In genomic region chr13:29507356-29507755, GRCh38 we compare ENCODE assay signal across 14 cellular contexts.
DNase-seq lines count a peak whose midpoint lies in the region; ATAC-seq, FAIRE-seq and TF ChIP-seq lines count a peak whose summit lies in the region.
"Had no signal": no experiment of that assay in that cellular context is flagged by ENCODE, and none has a peak within 500 bp of the region (broad histone marks: within the 10 kb centered on the region; RNA-seq: fewer than 3 reads in every experiment).

No MANE protein-coding gene starts in this region.

- ATAC-seq in DND-41 (ENCODE audit: insufficient read depth, low read depth) = peak; percentile 12; the same call in 1 of the 3 replicates

- DNase-seq in DND-41 (peak; percentile 26), NCI-H1694 (lab: John Stamatoyannopoulos, UW) (peak; percentile 26), SHP77 treated with DMSO at 0.1 percent for 48 hours (lab: John Stamatoyannopoulos, UW) (peak; percentile 53), occipital lobe (lab: John Stamatoyannopoulos, UW) (peak; percentile 34), NOMO-1 treated with dmso at 0.1 percent for 144 hours (lab: John Stamatoyannopoulos, UW; ENCODE audit: unreplicated experiment) (no peak), mesendoderm (no peak), immature natural killer cell (no peak), GM12892 (ENCODE audit: insufficient read length) (no peak)

- no peak overlapping the region for H3K27ac Mint-ChIP-seq in immature natural killer cell
- H3K27ac Mint-ChIP-seq: activated CD4-positive, alpha-beta T cell treated with anti-CD3 and anti-CD28 coated beads for 36 hours; activated T-helper 2 cell treated with anti-CD3 and anti-CD28 coated beads, Interferon-gamma antibody, Interleukin-2, Interleukin-4, amounts not matched to agents 10 μg/mL and 5 μg/mL and 100 μg/mL, durations not matched to agents 14 hours and 24 hours and 36 hours; CD4-positive, CD25-positive, alpha-beta regulatory T cell had no signal

- H3K9ac ChIP-seq in DND-41 (ENCODE audit: low read depth, low read length) (no peak overlapping the region), mesendoderm (ENCODE audit: low read length) (no peak overlapping the region)

- no peak overlapping the region for H2BK120ac ChIP-seq in mesendoderm (ENCODE audit: low read depth, low read length)

- H3K4me1 ChIP-seq in DND-41 (ENCODE audit: insufficient read depth, low read length) = no peaks in the 10 kb centered on the region
- H3K4me1 ChIP-seq in mesendoderm (ENCODE audit: control insufficient read depth, low read depth, low read length) = no peaks in the 10 kb centered on the region
- H3K4me1 ChIP-seq: left lung had no signal

- no peak overlapping the region for H4K8ac ChIP-seq in mesendoderm (ENCODE audit: low read depth, low read length)

- no peaks in the 10 kb centered on the region for H3K79me1 ChIP-seq in mesendoderm (ENCODE audit: low read length)

- no peak for TF ChIP-seq POLR2A in GM12892 (IDR thresholded peaks at IDR 0.05; ENCODE audit: low read depth, low read length)

- H3K56ac ChIP-seq in mesendoderm (ENCODE audit: low read length) = no peak overlapping the region

- no peak overlapping the region for H3K4me2 ChIP-seq in DND-41 (ENCODE audit: insufficient read depth, low read length)
- no peak overlapping the region for H3K4me2 ChIP-seq in mesendoderm (ENCODE audit: low read length)

- no peak overlapping the region for H2BK15ac ChIP-seq in mesendoderm (replicated peaks; ENCODE audit: low read depth)

- no peaks in the 10 kb centered on the region for H3K9me3 ChIP-seq in DND-41 (ENCODE audit: insufficient read depth, low read length, severe bottlenecking)
- H3K9me3 ChIP-seq: left lung, testis had no signal

- H3K36me3 Mint-ChIP-seq in immature natural killer cell = no peaks in the 10 kb centered on the region

- H3K4ac ChIP-seq in mesendoderm (ENCODE audit: low read depth, low read length) = no peak overlapping the region

- peaks cover 63% of the 10 kb centered on the region for H3K36me3 ChIP-seq in DND-41 (ENCODE audit: insufficient read depth, low read length)
- H3K36me3 ChIP-seq in mesendoderm (ENCODE audit: control insufficient read depth, insufficient read depth, low read length) = no peaks in the 10 kb centered on the region
- H3K36me3 ChIP-seq: cardiac muscle cell had no signal

- H2AK5ac ChIP-seq in mesendoderm (ENCODE audit: low read length) = no peak overlapping the region

- H3K27ac ChIP-seq in DND-41 (ENCODE audit: low read length) (no peak overlapping the region), mesendoderm (ENCODE audit: low read depth, low read length) (no peak overlapping the region)
- H3K27ac ChIP-seq: cardiac muscle cell, left lung, testis had no signal

- peaks cover 5 to 11% of the 10 kb centered on the region in 2 donors for H3K4me1 Mint-ChIP-seq in immature natural killer cell
- H3K4me1 Mint-ChIP-seq: activated CD4-positive, alpha-beta T cell treated with anti-CD3 and anti-CD28 coated beads for 36 hours had no signal

- H4K5ac ChIP-seq in mesendoderm (ENCODE audit: low read length) = no peak overlapping the region

- no peak overlapping the region for H3K4me3 Mint-ChIP-seq in immature natural killer cell
- H3K4me3 Mint-ChIP-seq: activated CD4-positive, alpha-beta T cell treated with anti-CD3 and anti-CD28 coated beads for 36 hours; CD4-positive, CD25-positive, alpha-beta regulatory T cell had no signal

- no peaks in the 10 kb centered on the region for H3K79me2 ChIP-seq in DND-41 (ENCODE audit: insufficient read depth, low read length)
- no peaks in the 10 kb centered on the region for H3K79me2 ChIP-seq in mesendoderm (ENCODE audit: control insufficient read depth, insufficient read depth, low read length)

- no peaks in the 10 kb centered on the region for H3K9me3 Mint-ChIP-seq in immature natural killer cell
- H3K9me3 Mint-ChIP-seq: activated T-helper 2 cell treated with anti-CD3 and anti-CD28 coated beads, Interferon-gamma antibody, Interleukin-2, Interleukin-4, amounts not matched to agents 10 μg/mL and 5 μg/mL and 100 μg/mL, durations not matched to agents 14 hours and 24 hours and 36 hours; CD4-positive, CD25-positive, alpha-beta regulatory T cell had no signal

- no peak overlapping the region for H3K18ac ChIP-seq in mesendoderm (ENCODE audit: low read length)

- TF ChIP-seq CTCF in DND-41 (IDR thresholded peaks at IDR 0.05; ENCODE audit: borderline replicate concordance, extremely low read depth, low read length, poor library complexity, severe bottlenecking) = no peak

- H3K23ac ChIP-seq in mesendoderm (ENCODE audit: low read length) = no peak overlapping the region

- H3K27me3 ChIP-seq in DND-41 (ENCODE audit: insufficient read depth, low read length, poor library complexity) (no peaks in the 10 kb centered on the region), mesendoderm (ENCODE audit: insufficient read depth, low read length, poor library complexity) (no peaks in the 10 kb centered on the region)
- H3K27me3 ChIP-seq: cardiac muscle cell, testis had no signal

- peaks cover 0 to 6% (median 0%) of the 10 kb centered on the region in 3 donors for H3K27me3 Mint-ChIP-seq in immature natural killer cell (ENCODE audit: low read depth in 3 of 3)

- no peak overlapping the region for H2AFZ ChIP-seq in DND-41 (ENCODE audit: low read depth, low read length)

- no peak for FAIRE-seq in GM12892 (lab: Jason Lieb, UNC)

- H3K4me3 ChIP-seq in DND-41 (ENCODE audit: low read depth in 1 of 2, low read length in 2 of 2) = no peak overlapping the region
- H3K4me3 ChIP-seq in mesendoderm (ENCODE audit: low read length) = no peak overlapping the region
- H3K4me3 ChIP-seq: cardiac muscle cell, left lung, testis had no signal

- peaks cover 34% of the 10 kb centered on the region for H4K20me1 ChIP-seq in DND-41 (ENCODE audit: insufficient read depth, low read length)

- H2BK5ac ChIP-seq in mesendoderm (ENCODE audit: low read length) = no peak overlapping the region

- no CpG with 5 or more reads among the region's 14 CpGs for WGBS in mesendoderm (ENCODE audit: extremely low coverage, insufficient coverage, low lambda C conversion rate)

Comparison
In these comparisons a context has a peak if more than half of its experiments do, and no peak if none do; other contexts are left out.
1. DNase-seq: peak in DND-41 (single experiment), NCI-H1694 (single experiment), SHP77 treated with DMSO at 0.1 percent for 48 hours (single experiment) and occipital lobe (single experiment); none in NOMO-1 treated with dmso at 0.1 percent for 144 hours (single experiment), mesendoderm (single experiment), immature natural killer cell (0 of 3) and GM12892 (single experiment).